ENCODE assay signal across 6 cellular contexts in genomic region chr7:142908921-142909870, GRCh38.
DNase-seq lines count a peak whose midpoint lies in the region; ATAC-seq and TF ChIP-seq lines count a peak whose summit lies in the region.
"Had no signal": no experiment of that assay in that cellular context is flagged by ENCODE, and none has a peak within 500 bp of the region (broad histone marks: within the 10 kb centered on the region; RNA-seq: fewer than 3 reads in every experiment).

No MANE protein-coding gene starts in this region.

- no peaks in the 10 kb centered on the region for H3K9me3 Mint-ChIP-seq in dendritic cell treated with granulocyte-macrophage colony-stimulating factor and Interleukin-4, amounts not matched to agents 40 ng/mL and 50 ng/mL, for 4 days

- TF ChIP-seq RAD21 in Ishikawa (IDR thresholded peaks at IDR 0.05; ENCODE audit: low read depth) = peak; percentile 31; the same call in 1 of the 2 replicates

- no peak for TF ChIP-seq EP300 in Ishikawa (IDR thresholded peaks at IDR 0.05; ENCODE audit: borderline replicate concordance)

- H3K4me1 Mint-ChIP-seq in dendritic cell treated with granulocyte-macrophage colony-stimulating factor and Interleukin-4, amounts not matched to agents 40 ng/mL and 50 ng/mL, for 4 days (ENCODE audit: low read depth) = peaks cover 40% of the 10 kb centered on the region

- DNase-seq in stimulated activated naive CD8-positive, alpha-beta T cell treated with anti-CD3 and anti-CD28 coated beads, Interleukin-15, Interleukin-2, amounts not matched to agents 100 U/mL and 50 U/mL, for 24 hours = no peak
- no peak for DNase-seq in NCI-H1694 (lab: John Stamatoyannopoulos, UW)
- DNase-seq: NCI-H345 had no signal

- peak; percentile 49 for ATAC-seq in stimulated activated naive CD8-positive, alpha-beta T cell treated with anti-CD3 and anti-CD28 coated beads, Interleukin-15, Interleukin-2, amounts not matched to agents 100 U/mL and 50 U/mL, for 24 hours
- no peak for ATAC-seq in HG03196 (IDR thresholded peaks at IDR 0.05; ENCODE audit: unreplicated experiment)

- H3K4me3 Mint-ChIP-seq in dendritic cell treated with granulocyte-macrophage colony-stimulating factor and Interleukin-4, amounts not matched to agents 40 ng/mL and 50 ng/mL, for 4 days = no peak overlapping the region

- H3K36me3 Mint-ChIP-seq in dendritic cell treated with granulocyte-macrophage colony-stimulating factor and Interleukin-4, amounts not matched to agents 40 ng/mL and 50 ng/mL, for 4 days (ENCODE audit: low read depth) = no peaks in the 10 kb centered on the region

- peak overlapping the region; percentile 74 for H3K27ac Mint-ChIP-seq in dendritic cell treated with granulocyte-macrophage colony-stimulating factor and Interleukin-4, amounts not matched to agents 40 ng/mL and 50 ng/mL, for 4 days

- H3K27me3 Mint-ChIP-seq in dendritic cell treated with granulocyte-macrophage colony-stimulating factor and Interleukin-4, amounts not matched to agents 40 ng/mL and 50 ng/mL, for 4 days = peaks cover 2% of the 10 kb centered on the region

- intact Hi-C loops in dendritic cell treated with granulocyte-macrophage colony-stimulating factor and Interleukin-4, amounts not matched to agents 40 ng/mL and 50 ng/mL, for 4 days (cut with micrococcal nuclease) = loop anchor here (1.0 kb wide), 1 partner anchor 93 kb away; no protein-coding TSS in a partner anchor

TF ChIP-seq in Ishikawa, 13 proteins besides CTCF, POLR2A, EP300 and RAD21:
- TF ChIP-seq USF1 (IDR thresholded peaks at IDR 0.05) = no peak
- TF ChIP-seq NFIC (IDR thresholded peaks at IDR 0.05) = no peak
- no peak for TF ChIP-seq FOXM1 (IDR thresholded peaks at IDR 0.05; ENCODE audit: borderline replicate concordance, low read depth)
- no peak for TF ChIP-seq MAX (IDR thresholded peaks at IDR 0.05)
- no peak for TF ChIP-seq TEAD4 (IDR thresholded peaks at IDR 0.05)
